Comparison of ENCODE assay signal across 8 cellular contexts in genomic region chr2:10811552-10811951, GRCh38. TPM values are rescaled to one million over a fixed set of nuclear protein-coding genes. Genes with fewer than 3 reads are reported as not detected.
DNase-seq lines count a peak whose midpoint lies in the region; ATAC-seq and TF ChIP-seq lines count a peak whose summit lies in the region.

No MANE protein-coding gene starts in this region.

- H2AFZ ChIP-seq in neural progenitor cell (replicated peaks) = no peak overlapping the region

- peak overlapping the region; percentile 76 for H3K9ac ChIP-seq in neural progenitor cell

- TF ChIP-seq CTCF in CD8-positive, alpha-beta T cell (IDR thresholded peaks at IDR 0.05) = no peak
- TF ChIP-seq CTCF in NB4 (IDR thresholded peaks at IDR 0.05; ENCODE audit: low read depth, low read length) (no peak), neural progenitor cell (IDR thresholded peaks at IDR 0.05) (no peak)

- no peaks in the 10 kb centered on the region for H3K27me3 ChIP-seq in CD8-positive, alpha-beta T cell (ENCODE audit: insufficient read depth, low read length)
- H3K27me3 ChIP-seq in effector memory CD4-positive, alpha-beta T cell (replicated peaks; ENCODE audit: control insufficient read depth, insufficient read depth, low read length, poor library complexity, severe bottlenecking) = no peaks in the 10 kb centered on the region
- H3K27me3 ChIP-seq in neural progenitor cell = no peaks in the 10 kb centered on the region

- peaks cover 56% of the 10 kb centered on the region for H4K20me1 ChIP-seq in neural progenitor cell (ENCODE audit: low read depth)

- POLR2A ChIA-PET in CD8-positive, alpha-beta T cell (lab: Charles Lee) = interaction anchor here (0.9 to 1.3 kb wide), 4 partner anchors 9 to 321 kb away, joined by 3 to 5 read pairs (median 4); a partner anchor contains a TSS

- no peaks in the 10 kb centered on the region for H3K36me3 ChIP-seq in CD8-positive, alpha-beta T cell (ENCODE audit: insufficient read depth, low read length)
- no peaks in the 10 kb centered on the region for H3K36me3 ChIP-seq in effector memory CD4-positive, alpha-beta T cell (ENCODE audit: control insufficient read depth, insufficient read depth, low read length)
- H3K36me3 ChIP-seq in neural progenitor cell = peaks cover 4% of the 10 kb centered on the region

- H3K79me2 ChIP-seq in neural progenitor cell (ENCODE audit: low read depth) = peaks cover 57% of the 10 kb centered on the region

- ATAC-seq in CD8-positive, alpha-beta T cell = no peak
- ATAC-seq in GM21526 (IDR thresholded peaks at IDR 0.05; ENCODE audit: low FRiP score, unreplicated experiment) = no peak

- H3K4me2 ChIP-seq in neural progenitor cell = peak overlapping the region; percentile 97

- intact Hi-C loops in CD8-positive, alpha-beta T cell (cut with DNase I, micrococcal nuclease) = loop anchor here (5.0 to 10.0 kb wide), 13 partner anchors 124 to 1906 kb away; partner anchors contain the start of genes E2F6 (in 2 of the 2), ODC1 (in 2 of the 2), ADAM17 (in 1 of the 2) and CPSF3 (in 1 of the 2)

- H3K4me1 Mint-ChIP-seq in CD8-positive, alpha-beta T cell (ENCODE audit: low read depth) = peaks cover 50% of the 10 kb centered on the region
- peaks cover 45% of the 10 kb centered on the region for H3K4me1 Mint-ChIP-seq in neural progenitor cell

- CTCF ChIA-PET in CD8-positive, alpha-beta T cell (lab: Charles Lee) = no interaction called here

- peaks cover 14% of the 10 kb centered on the region for H3F3A ChIP-seq in neural progenitor cell (ENCODE audit: low read depth)

- H3K9me3 ChIP-seq in CD8-positive, alpha-beta T cell (ENCODE audit: low read length) = no peaks in the 10 kb centered on the region
- H3K9me3 ChIP-seq in effector memory CD4-positive, alpha-beta T cell (ENCODE audit: control insufficient read depth, low read length) = no peaks in the 10 kb centered on the region
- H3K9me3 ChIP-seq in neural progenitor cell (ENCODE audit: low read depth) = no peaks in the 10 kb centered on the region

- no peak for TF ChIP-seq POLR2A in NB4 (IDR thresholded peaks at IDR 0.05; ENCODE audit: extremely low read depth, insufficient read length)

- H3K4me1 ChIP-seq in CD8-positive, alpha-beta T cell (ENCODE audit: insufficient read depth, low read length) = peaks cover 27% of the 10 kb centered on the region
- H3K4me1 ChIP-seq in effector memory CD4-positive, alpha-beta T cell (ENCODE audit: control insufficient read depth, insufficient read depth, low read length, poor library complexity, severe bottlenecking) = peaks cover 25% of the 10 kb centered on the region
- H3K4me1 ChIP-seq in neural progenitor cell = peaks cover 29% of the 10 kb centered on the region

- H3K27ac Mint-ChIP-seq in CD8-positive, alpha-beta T cell = peak overlapping the region; percentile 86
- H3K27ac Mint-ChIP-seq in neural progenitor cell = peak overlapping the region; percentile 92

- H3K27ac ChIP-seq in CD8-positive, alpha-beta T cell (ENCODE audit: low read depth, low read length) = peak overlapping the region; percentile 73
- peak overlapping the region; percentile 81 for H3K27ac ChIP-seq in effector memory CD4-positive, alpha-beta T cell (ENCODE audit: insufficient read depth, low read length, poor library complexity, severe bottlenecking)
- H3K27ac ChIP-seq in neural progenitor cell = no peak overlapping the region

- DNase-seq in CD8-positive, alpha-beta T cell = no peak
- DNase-seq in NB4 (ENCODE audit: low read depth) (peak; percentile 34), neural progenitor cell (ENCODE audit: low spot score) (peak; percentile 56), GDM1 (lab: John Stamatoyannopoulos, UW) (no peak), hepatic stellate cell (ENCODE audit: low spot score) (no peak), NCI-H345 treated with DMSO at 0.1 percent for 48 hours (lab: John Stamatoyannopoulos, UW; ENCODE audit: unreplicated experiment) (no peak)
- no peak for DNase-seq in effector memory CD4-positive, alpha-beta T cell

- H3K4me3 Mint-ChIP-seq in CD8-positive, alpha-beta T cell = peak overlapping the region; percentile 91
- peak overlapping the region; percentile 94 for H3K4me3 Mint-ChIP-seq in neural progenitor cell

- no peaks in the 10 kb centered on the region for H3K27me3 Mint-ChIP-seq in CD8-positive, alpha-beta T cell (ENCODE audit: low read depth)
- peaks cover 2% of the 10 kb centered on the region for H3K27me3 Mint-ChIP-seq in neural progenitor cell (ENCODE audit: insufficient read depth, low read depth)

- no peaks in the 10 kb centered on the region for H3K9me3 Mint-ChIP-seq in CD8-positive, alpha-beta T cell
- no peaks in the 10 kb centered on the region for H3K9me3 Mint-ChIP-seq in neural progenitor cell

- peak overlapping the region; percentile 84 for H3K4me3 ChIP-seq in CD8-positive, alpha-beta T cell (ENCODE audit: low read depth, low read length)
- H3K4me3 ChIP-seq in NB4 (ENCODE audit: low read depth, low read length) (peak overlapping the region; percentile 94), neural progenitor cell (peak overlapping the region; percentile 91)
- H3K4me3 ChIP-seq in effector memory CD4-positive, alpha-beta T cell (ENCODE audit: insufficient read depth, low read depth, low read length, poor library complexity, severe bottlenecking) = peak overlapping the region; percentile 79

- H3K36me3 Mint-ChIP-seq in CD8-positive, alpha-beta T cell = peaks cover 6% of the 10 kb centered on the region
- peaks cover 16% of the 10 kb centered on the region for H3K36me3 Mint-ChIP-seq in neural progenitor cell

RNA-seq across cellular contexts. Expression of gene PDIA6, which starts 1.0 kb away (rescaled TPM):
- 10 to 100 TPM; 24.4 to 24.8 TPM for total RNA-seq in CD8-positive, alpha-beta T cell
- total RNA-seq in neural progenitor cell (ENCODE audit: low replicate concordance) = 299 and 381 TPM in 2 replicates

Comparison
In these comparisons a context has a peak if more than half of its experiments do, and no peak if none do; other contexts are left out.
1. DNase-seq: peak in NB4 (single experiment) and neural progenitor cell (single experiment); none in CD8-positive, alpha-beta T cell (0 of 7), effector memory CD4-positive, alpha-beta T cell (0 of 3), GDM1 (single experiment), hepatic stellate cell (single experiment) and NCI-H345 treated with DMSO at 0.1 percent for 48 hours (single experiment).
2. RNA of gene PDIA6, which starts 1.0 kb away (total RNA-seq): 299 to 381 TPM in neural progenitor cell; 24.4 to 24.8 TPM in CD8-positive, alpha-beta T cell; every median in the first group is over 10 times any median in the second.
3. Peak in every context shown above with its lines, with median percentiles within 50 percentile points of each other: H3K4me3 ChIP-seq.